ENCODE assay signal across 8 cellular contexts in genomic region chr5:81971694-81972495, GRCh38. TPM values are rescaled to one million over a fixed set of nuclear protein-coding genes. Genes with fewer than 3 reads are reported as not detected.
DNase-seq lines count a peak whose midpoint lies in the region; ATAC-seq and TF ChIP-seq lines count a peak whose summit lies in the region.

TSS of gene ATG10 (plus strand) at chr5:81972023. CDS start at chr5:81987571, 15,548 bp downstream.

- H3K27me3 ChIP-seq in OCI-LY3 (ENCODE audit: low read depth, low read length): no peaks in the 10 kb centered on the region

- H4K20me1 ChIP-seq in OCI-LY3 (ENCODE audit: insufficient read depth, low read length): no peaks in the 10 kb centered on the region

- no peaks in the 10 kb centered on the region for H3K36me3 ChIP-seq in OCI-LY3 (replicated peaks; ENCODE audit: low read depth, low read length)

- H3K9me3 ChIP-seq in OCI-LY3 (ENCODE audit: insufficient read depth, low read length): no peaks in the 10 kb centered on the region

- peak; percentile 99 for ATAC-seq in GM21528 (IDR thresholded peaks at IDR 0.05; ENCODE audit: low FRiP score, unreplicated experiment)

- no peak for TF ChIP-seq CTCF in OCI-LY3 (IDR thresholded peaks at IDR 0.05; ENCODE audit: low read depth, low read length)

- H3K4me2 ChIP-seq in OCI-LY3 (ENCODE audit: low read length): peak within 1 kb of the TSS; percentile 69

- H3K79me2 ChIP-seq in OCI-LY3 (ENCODE audit: low read length): peaks cover 14% of the 10 kb centered on the region

- peak within 1 kb of the TSS; percentile 99 for H2AFZ ChIP-seq in OCI-LY3 (ENCODE audit: low read depth, low read length)

- DNase-seq in DMS 273 (lab: John Stamatoyannopoulos, UW; ENCODE audit: unreplicated experiment): peak; percentile 98
- peak; percentile 87 for DNase-seq in HuH-7.5 (ENCODE audit: low spot score)
- DNase-seq in activated T-cell treated with anti-CD3 and anti-CD28 coated beads for 4 hours: peak; percentile 84
- no peak for DNase-seq in epithelial cell of prostate (ENCODE audit: low read depth, low spot score)
- DNase-seq in mucosa of gallbladder (ENCODE audit: low spot score): peak; percentile 90
- DNase-seq in stimulated activated CD8-positive, alpha-beta memory T cell treated with anti-CD3 and anti-CD28 coated beads, Interleukin-4, amount 100 ng/mL, for 24 hours (ENCODE audit: low read depth): peak; percentile 86

- H3K27ac ChIP-seq in OCI-LY3 (ENCODE audit: low read length) (peak within 1 kb of the TSS; percentile 58), epithelial cell of prostate (peak within 1 kb of the TSS; percentile 76)

- H3K4me1 ChIP-seq in OCI-LY3 (ENCODE audit: low read length): peaks cover 6% of the 10 kb centered on the region; the same call in 1 of the 2 replicates

- peak within 1 kb of the TSS; percentile 91 for H3K4me3 ChIP-seq in OCI-LY3 (ENCODE audit: low read length)

- peak within 1 kb of the TSS; percentile 92 for H3K9ac ChIP-seq in OCI-LY3 (ENCODE audit: low read length)

RNA-seq across cellular contexts. Expression of gene ATG10, which starts in this region (rescaled TPM):
- total RNA-seq in mucosa of gallbladder: 7.6 TPM
